ENCODE assay signal across 1 cellular context in the genomic region with DNA sequence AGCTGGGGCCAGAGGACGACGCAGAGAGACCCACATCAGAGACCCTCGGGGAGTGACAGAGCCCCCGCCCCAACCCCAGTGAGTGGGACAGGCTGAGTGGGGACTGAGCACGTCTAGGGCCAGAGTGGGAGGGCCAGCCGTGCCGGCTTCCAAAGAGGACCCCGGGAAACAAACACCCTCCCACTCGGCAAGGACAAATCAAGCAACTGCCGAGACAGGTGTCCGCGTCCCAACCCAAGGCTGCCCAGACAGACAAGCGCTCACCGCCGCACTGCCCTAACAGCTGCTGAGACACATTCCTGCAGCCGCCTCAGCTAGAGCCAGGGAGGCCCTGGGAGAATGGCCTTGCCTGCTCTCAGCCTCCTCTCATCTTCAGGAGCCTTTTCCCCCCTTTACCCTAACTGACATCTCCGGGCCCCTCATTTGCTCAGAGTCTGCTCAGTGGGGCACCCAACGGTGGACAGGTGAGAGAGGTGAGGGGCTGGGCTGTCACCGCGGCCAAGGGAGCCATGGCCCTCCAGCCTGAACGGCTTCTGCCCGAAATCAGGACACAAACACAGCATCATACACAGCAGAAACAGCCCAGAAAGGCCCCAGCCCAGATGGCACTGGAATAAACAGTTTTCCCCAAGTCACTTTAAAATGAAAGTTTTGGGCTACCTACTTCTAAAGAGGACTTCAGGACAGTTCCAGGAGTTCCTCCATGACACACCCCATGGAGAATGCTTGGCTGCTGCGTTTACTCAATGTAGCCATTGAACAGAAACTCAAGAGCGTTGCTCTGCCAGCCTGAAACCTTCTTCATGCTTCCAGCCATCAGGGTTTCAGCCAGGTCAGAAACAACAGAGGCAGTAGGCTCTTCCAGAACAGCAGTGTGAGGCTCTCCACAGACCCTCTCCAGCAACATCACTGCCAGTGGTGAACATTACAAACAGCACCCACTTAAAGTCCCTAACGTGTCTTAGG.
TF ChIP-seq lines count a peak whose summit lies in the region.

No MANE protein-coding gene starts in this region.

TF ChIP-seq in HepG2, 621 proteins besides CTCF, POLR2A, EP300 and RAD21:
- TF ChIP-seq, protein P1, sequence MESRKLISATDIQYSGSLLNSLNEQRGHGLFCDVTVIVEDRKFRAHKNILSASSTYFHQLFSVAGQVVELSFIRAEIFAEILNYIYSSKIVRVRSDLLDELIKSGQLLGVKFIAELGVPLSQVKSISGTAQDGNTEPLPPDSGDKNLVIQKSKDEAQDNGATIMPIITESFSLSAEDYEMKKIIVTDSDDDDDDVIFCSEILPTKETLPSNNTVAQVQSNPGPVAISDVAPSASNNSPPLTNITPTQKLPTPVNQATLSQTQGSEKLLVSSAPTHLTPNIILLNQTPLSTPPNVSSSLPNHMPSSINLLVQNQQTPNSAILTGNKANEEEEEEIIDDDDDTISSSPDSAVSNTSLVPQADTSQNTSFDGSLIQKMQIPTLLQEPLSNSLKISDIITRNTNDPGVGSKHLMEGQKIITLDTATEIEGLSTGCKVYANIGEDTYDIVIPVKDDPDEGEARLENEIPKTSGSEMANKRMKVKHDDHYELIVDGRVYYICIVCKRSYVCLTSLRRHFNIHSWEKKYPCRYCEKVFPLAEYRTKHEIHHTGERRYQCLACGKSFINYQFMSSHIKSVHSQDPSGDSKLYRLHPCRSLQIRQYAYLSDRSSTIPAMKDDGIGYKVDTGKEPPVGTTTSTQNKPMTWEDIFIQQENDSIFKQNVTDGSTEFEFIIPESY (CRISPR knock-in tag; IDR thresholded peaks at IDR 0.05), result peak; percentile 7; the same call in 1 of the 2 replicates
- no peak for TF ChIP-seq CBX1 (IDR thresholded peaks at IDR 0.05; ENCODE audit: low read depth)
- no peak for TF ChIP-seq ZNF451 (CRISPR knock-in tag; IDR thresholded peaks at IDR 0.05)
- TF ChIP-seq, protein P2, sequence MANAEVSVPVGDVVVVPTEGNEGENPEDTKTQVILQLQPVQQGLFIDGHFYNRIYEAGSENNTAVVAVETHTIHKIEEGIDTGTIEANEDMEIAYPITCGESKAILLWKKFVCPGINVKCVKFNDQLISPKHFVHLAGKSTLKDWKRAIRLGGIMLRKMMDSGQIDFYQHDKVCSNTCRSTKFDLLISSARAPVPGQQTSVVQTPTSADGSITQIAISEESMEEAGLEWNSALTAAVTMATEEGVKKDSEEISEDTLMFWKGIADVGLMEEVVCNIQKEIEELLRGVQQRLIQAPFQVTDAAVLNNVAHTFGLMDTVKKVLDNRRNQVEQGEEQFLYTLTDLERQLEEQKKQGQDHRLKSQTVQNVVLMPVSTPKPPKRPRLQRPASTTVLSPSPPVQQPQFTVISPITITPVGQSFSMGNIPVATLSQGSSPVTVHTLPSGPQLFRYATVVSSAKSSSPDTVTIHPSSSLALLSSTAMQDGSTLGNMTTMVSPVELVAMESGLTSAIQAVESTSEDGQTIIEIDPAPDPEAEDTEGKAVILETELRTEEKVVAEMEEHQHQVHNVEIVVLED (CRISPR knock-in tag; IDR thresholded peaks at IDR 0.05; ENCODE audit: borderline replicate concordance), result no peak
- TF ChIP-seq SALL2 (CRISPR knock-in tag; IDR thresholded peaks at IDR 0.05), result no peak
- no peak for TF ChIP-seq ZNF205 (CRISPR knock-in tag; IDR thresholded peaks at IDR 0.05)
- TF ChIP-seq, protein P3, sequence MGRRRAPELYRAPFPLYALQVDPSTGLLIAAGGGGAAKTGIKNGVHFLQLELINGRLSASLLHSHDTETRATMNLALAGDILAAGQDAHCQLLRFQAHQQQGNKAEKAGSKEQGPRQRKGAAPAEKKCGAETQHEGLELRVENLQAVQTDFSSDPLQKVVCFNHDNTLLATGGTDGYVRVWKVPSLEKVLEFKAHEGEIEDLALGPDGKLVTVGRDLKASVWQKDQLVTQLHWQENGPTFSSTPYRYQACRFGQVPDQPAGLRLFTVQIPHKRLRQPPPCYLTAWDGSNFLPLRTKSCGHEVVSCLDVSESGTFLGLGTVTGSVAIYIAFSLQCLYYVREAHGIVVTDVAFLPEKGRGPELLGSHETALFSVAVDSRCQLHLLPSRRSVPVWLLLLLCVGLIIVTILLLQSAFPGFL (CRISPR knock-in tag; IDR thresholded peaks at IDR 0.05), result no peak
- TF ChIP-seq AGO2 (optimal IDR thresholded peaks at IDR 0.05; ENCODE audit: low read depth, low read length), result peak; percentile 38
- TF ChIP-seq ATRX (CRISPR knock-in tag; IDR thresholded peaks at IDR 0.05; ENCODE audit: borderline replicate concordance), result no peak
- TF ChIP-seq TSC22D2 (CRISPR knock-in tag; IDR thresholded peaks at IDR 0.05; ENCODE audit: borderline replicate concordance), result no peak
- TF ChIP-seq, protein P4, sequence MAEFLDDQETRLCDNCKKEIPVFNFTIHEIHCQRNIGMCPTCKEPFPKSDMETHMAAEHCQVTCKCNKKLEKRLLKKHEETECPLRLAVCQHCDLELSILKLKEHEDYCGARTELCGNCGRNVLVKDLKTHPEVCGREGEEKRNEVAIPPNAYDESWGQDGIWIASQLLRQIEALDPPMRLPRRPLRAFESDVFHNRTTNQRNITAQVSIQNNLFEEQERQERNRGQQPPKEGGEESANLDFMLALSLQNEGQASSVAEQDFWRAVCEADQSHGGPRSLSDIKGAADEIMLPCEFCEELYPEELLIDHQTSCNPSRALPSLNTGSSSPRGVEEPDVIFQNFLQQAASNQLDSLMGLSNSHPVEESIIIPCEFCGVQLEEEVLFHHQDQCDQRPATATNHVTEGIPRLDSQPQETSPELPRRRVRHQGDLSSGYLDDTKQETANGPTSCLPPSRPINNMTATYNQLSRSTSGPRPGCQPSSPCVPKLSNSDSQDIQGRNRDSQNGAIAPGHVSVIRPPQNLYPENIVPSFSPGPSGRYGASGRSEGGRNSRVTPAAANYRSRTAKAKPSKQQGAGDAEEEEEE (CRISPR knock-in tag; IDR thresholded peaks at IDR 0.05; ENCODE audit: borderline replicate concordance), result no peak
- TF ChIP-seq POLR2AphosphoS5 (IDR thresholded peaks at IDR 0.05; ENCODE audit: low read depth, low read length), result no peak
- no peak for TF ChIP-seq SAP130 (CRISPR knock-in tag; IDR thresholded peaks at IDR 0.05; ENCODE audit: low read depth)
TF ChIP-seq in HepG2: peak in this region for 2.
